Comparison of ENCODE assay signal across 12 cellular contexts in the genomic region with DNA sequence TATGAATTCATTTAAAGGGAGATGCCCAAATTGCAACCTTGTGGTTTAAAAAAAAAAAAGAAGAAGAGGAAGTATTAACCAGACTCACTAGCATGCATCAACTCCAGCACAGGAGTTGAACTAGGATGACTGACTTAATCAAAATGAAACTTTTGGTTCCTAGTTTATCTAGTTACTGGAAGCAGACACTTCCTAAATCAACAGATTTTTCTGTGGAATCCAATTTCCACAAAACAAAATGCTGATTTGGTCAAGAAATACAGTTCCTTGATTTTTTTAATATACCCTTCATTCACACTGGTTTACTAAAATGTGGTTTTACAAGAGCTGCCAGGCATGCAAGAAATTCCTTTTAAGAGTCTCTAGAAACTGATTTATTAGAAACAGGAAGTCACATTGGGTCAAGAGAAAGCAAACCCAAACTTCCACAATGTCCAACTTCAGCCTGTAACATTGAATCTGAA. TPM values are rescaled to one million over a fixed set of nuclear protein-coding genes. Genes with fewer than 3 reads are reported as not detected.
DNase-seq lines count a peak whose midpoint lies in the region; ATAC-seq, FAIRE-seq and TF ChIP-seq lines count a peak whose summit lies in the region.
"Had no signal": no experiment of that assay in that cellular context is flagged by ENCODE, and none has a peak within 500 bp of the region (broad histone marks: within the 10 kb centered on the region; RNA-seq: fewer than 3 reads in every experiment).

No MANE protein-coding gene starts in this region.

- peaks cover 41% of the 10 kb centered on the region for H3K4me1 Mint-ChIP-seq in activated naive CD8-positive, alpha-beta T cell treated with anti-CD3 and anti-CD28 coated beads, Interleukin-2, amount 50 U/mL, for 24 hours
- H3K4me1 Mint-ChIP-seq in activated naive CD8-positive, alpha-beta T cell treated with anti-CD3 and anti-CD28 coated beads for 36 hours = peaks cover 34% of the 10 kb centered on the region
- H3K4me1 Mint-ChIP-seq in type B pancreatic cell (ENCODE audit: unreplicated experiment) = peaks cover 6% of the 10 kb centered on the region

- peak; percentile 79 for FAIRE-seq in endometrium (lab: Jason Lieb, UNC)

- H2AFZ ChIP-seq in KMS-11 (ENCODE audit: low read depth) = no peak overlapping the region

- ATAC-seq in activated naive CD8-positive, alpha-beta T cell treated with anti-CD3 and anti-CD28 coated beads, Interleukin-2, amount 50 U/mL, for 24 hours = peak; percentile 36
- no peak for ATAC-seq in GM19324 (IDR thresholded peaks at IDR 0.05; ENCODE audit: low FRiP score, unreplicated experiment)
- ATAC-seq: A549 had no signal

- H3K27ac ChIP-seq in KMS-11 = 0 out of 2 replicates have a peak overlapping the region, but pooled peaks have one; percentile 16
- H3K27ac ChIP-seq: A549, suprapubic skin had no signal

- H3K9me3 Mint-ChIP-seq in activated naive CD8-positive, alpha-beta T cell treated with anti-CD3 and anti-CD28 coated beads, Interleukin-2, amount 50 U/mL, for 24 hours = no peaks in the 10 kb centered on the region
- no peaks in the 10 kb centered on the region for H3K9me3 Mint-ChIP-seq in activated naive CD8-positive, alpha-beta T cell treated with anti-CD3 and anti-CD28 coated beads for 36 hours
- peaks cover 7% of the 10 kb centered on the region for H3K9me3 Mint-ChIP-seq in type B pancreatic cell
- H3K9me3 Mint-ChIP-seq: neural crest cell had no signal

- H3K9ac ChIP-seq in KMS-11 = no peak overlapping the region

- H3K4me3 ChIP-seq in KMS-11 (IDR thresholded peaks at IDR 0.05; ENCODE audit: insufficient read depth, low read depth, low read length) = no peak overlapping the region
- H3K4me3 ChIP-seq: A549, suprapubic skin had no signal

- no peaks in the 10 kb centered on the region for H3K36me3 ChIP-seq in KMS-11 (ENCODE audit: insufficient read depth)
- H3K36me3 ChIP-seq: suprapubic skin had no signal

- H3K27me3 Mint-ChIP-seq in activated naive CD8-positive, alpha-beta T cell treated with anti-CD3 and anti-CD28 coated beads, Interleukin-2, amount 50 U/mL, for 24 hours = no peaks in the 10 kb centered on the region
- H3K27me3 Mint-ChIP-seq in activated naive CD8-positive, alpha-beta T cell treated with anti-CD3 and anti-CD28 coated beads for 36 hours = no peaks in the 10 kb centered on the region
- no peaks in the 10 kb centered on the region for H3K27me3 Mint-ChIP-seq in type B pancreatic cell

- no peaks in the 10 kb centered on the region for H3K79me2 ChIP-seq in KMS-11 (ENCODE audit: insufficient read depth, low read depth)

- peaks cover 20% of the 10 kb centered on the region for H3K4me1 ChIP-seq in KMS-11 (ENCODE audit: low read depth, poor library complexity, severe bottlenecking)

- peak overlapping the region; percentile 8; the same call in 1 of the 2 replicates for H3K4me2 ChIP-seq in KMS-11
- H3K4me2 ChIP-seq: A549 had no signal

- no peak overlapping the region for H3K27ac Mint-ChIP-seq in activated naive CD8-positive, alpha-beta T cell treated with anti-CD3 and anti-CD28 coated beads, Interleukin-2, amount 50 U/mL, for 24 hours
- no peak overlapping the region for H3K27ac Mint-ChIP-seq in activated naive CD8-positive, alpha-beta T cell treated with anti-CD3 and anti-CD28 coated beads for 36 hours
- peak overlapping the region; percentile 57 for H3K27ac Mint-ChIP-seq in type B pancreatic cell

- DNase-seq in activated naive CD8-positive, alpha-beta T cell treated with anti-CD3 and anti-CD28 coated beads, Interleukin-2, amount 50 U/mL, for 24 hours = no peak
- no peak for DNase-seq in activated naive CD8-positive, alpha-beta T cell treated with anti-CD3 and anti-CD28 coated beads for 36 hours
- DNase-seq in type B pancreatic cell (ENCODE audit: extremely low spot score, unreplicated experiment) (no peak), dedifferentiated amniotic fluid mesenchymal stem cell (ENCODE audit: extremely low spot score) (no peak), epidermal melanocyte (ENCODE audit: insufficient read length, low spot score) (no peak)
- DNase-seq: SHP77 treated with DMSO at 0.1 percent for 48 hours had no signal

- H3K36me3 Mint-ChIP-seq in activated naive CD8-positive, alpha-beta T cell treated with anti-CD3 and anti-CD28 coated beads, Interleukin-2, amount 50 U/mL, for 24 hours (ENCODE audit: low read depth) = peaks cover 30% of the 10 kb centered on the region
- peaks cover 27% of the 10 kb centered on the region for H3K36me3 Mint-ChIP-seq in activated naive CD8-positive, alpha-beta T cell treated with anti-CD3 and anti-CD28 coated beads for 36 hours
- H3K36me3 Mint-ChIP-seq in type B pancreatic cell = peaks cover 21% of the 10 kb centered on the region

- no peaks in the 10 kb centered on the region for H3K27me3 ChIP-seq in KMS-11 (ENCODE audit: insufficient read depth, low read depth)
- H3K27me3 ChIP-seq: suprapubic skin had no signal

- TF ChIP-seq CTCF in KMS-11 (conservative IDR thresholded peaks at IDR 0.05; ENCODE audit: low read depth, low read length) = no peak
- TF ChIP-seq CTCF in type B pancreatic cell (conservative IDR thresholded peaks at IDR 0.05) = no peak

- no peaks in the 10 kb centered on the region for H4K20me1 ChIP-seq in KMS-11 (ENCODE audit: insufficient read depth)

- no peak overlapping the region for H3K4me3 Mint-ChIP-seq in activated naive CD8-positive, alpha-beta T cell treated with anti-CD3 and anti-CD28 coated beads, Interleukin-2, amount 50 U/mL, for 24 hours
- no peak overlapping the region for H3K4me3 Mint-ChIP-seq in activated naive CD8-positive, alpha-beta T cell treated with anti-CD3 and anti-CD28 coated beads for 36 hours
- no peak overlapping the region for H3K4me3 Mint-ChIP-seq in type B pancreatic cell
- H3K4me3 Mint-ChIP-seq: neural crest cell had no signal

RNA-seq across cellular contexts. Expression of gene ITPR2, which starts 41.6 kb away (rescaled TPM):
- 10 to 100 TPM; 27.3 TPM for total RNA-seq in activated naive CD8-positive, alpha-beta T cell treated with anti-CD3 and anti-CD28 coated beads for 36 hours
- total RNA-seq in type B pancreatic cell (ENCODE audit: low replicate concordance) = 33.7 and 80.6 TPM in 2 replicates
